Comparison of ENCODE assay signal across 8 cellular contexts in genomic region chr2:135876066-135876711, GRCh38. TPM values are rescaled to one million over a fixed set of nuclear protein-coding genes. Genes with fewer than 3 reads are reported as not detected.
DNase-seq lines count a peak whose midpoint lies in the region; ATAC-seq and TF ChIP-seq lines count a peak whose summit lies in the region.

Gene MCM6 (minus strand): TSS chr2:135876443. CDS start chr2:135876365, 78 bp downstream.

- no peaks in the 10 kb centered on the region for H3K9me2 ChIP-seq in SU-DHL-6 (replicated peaks; ENCODE audit: insufficient read depth, low read length)

- peak within 1 kb of the TSS; percentile 95 for H3K27ac Mint-ChIP-seq in activated naive CD8-positive, alpha-beta T cell treated with anti-CD3 and anti-CD28 coated beads, Interleukin-2, amount 10 ng/mL, durations not matched to agents 7 days and 5 days

- H3K79me2 ChIP-seq in SU-DHL-6 (ENCODE audit: insufficient read depth, low read length) = peaks cover 49% of the 10 kb centered on the region
- H3K79me2 ChIP-seq in parathyroid adenoma = no peaks in the 10 kb centered on the region

- peak within 1 kb of the TSS; percentile 73 for H3K27ac ChIP-seq in SU-DHL-6 (ENCODE audit: low read depth, low read length)
- H3K27ac ChIP-seq in cardiac muscle cell = peak within 1 kb of the TSS; percentile 58
- peak within 1 kb of the TSS; percentile 37 for H3K27ac ChIP-seq in parathyroid adenoma
- H3K27ac ChIP-seq in tibial nerve = peak within 1 kb of the TSS; percentile 87 to 94 (median 90)

- TF ChIP-seq POLR2A in tibial nerve (IDR thresholded peaks at IDR 0.05) = peak; percentile 11 to 66

- H4K20me1 ChIP-seq in SU-DHL-6 (ENCODE audit: low read depth, low read length) = peaks cover 24% of the 10 kb centered on the region

- H3K27me3 ChIP-seq in SU-DHL-6 (ENCODE audit: low read length) (no peaks in the 10 kb centered on the region), cardiac muscle cell (no peaks in the 10 kb centered on the region), parathyroid adenoma (ENCODE audit: control insufficient read depth, insufficient read depth, low read length) (no peaks in the 10 kb centered on the region), tibial nerve (no peaks in the 10 kb centered on the region)

- H3K4me3 ChIP-seq in GM12864 (ENCODE audit: low read depth, low read length) (peak within 1 kb of the TSS; percentile 63), SU-DHL-6 (ENCODE audit: insufficient read depth, low read length, poor library complexity, severe bottlenecking) (peak within 1 kb of the TSS; percentile 83), cardiac muscle cell (peak within 1 kb of the TSS; percentile 79), parathyroid adenoma (ENCODE audit: low read depth, low read length) (peak within 1 kb of the TSS; percentile 66), tibial nerve (peak within 1 kb of the TSS; percentile 56 to 95 (median 92))

- H3K36me3 ChIP-seq in SU-DHL-6 (ENCODE audit: low read length) (peaks cover 24% of the 10 kb centered on the region), cardiac muscle cell (peaks cover 3% of the 10 kb centered on the region), parathyroid adenoma (ENCODE audit: control insufficient read depth, insufficient read depth, low read length) (no peaks in the 10 kb centered on the region), tibial nerve (peaks cover 0 to 14% (median 0%) of the 10 kb centered on the region in 3 donors)

- H3K4me2 ChIP-seq in SU-DHL-6 (ENCODE audit: low read depth, low read length, poor library complexity, severe bottlenecking) = peak within 1 kb of the TSS; percentile 93
- peak within 1 kb of the TSS; percentile 88 for H3K4me2 ChIP-seq in parathyroid adenoma (ENCODE audit: low read length)

- 1 to 5% methylated on average over 12 to 71 of the region's 71 CpGs for WGBS in tibial nerve, 2 donors

- H3K9me3 ChIP-seq in SU-DHL-6 (ENCODE audit: insufficient read depth, low read length) (no peaks in the 10 kb centered on the region), cardiac muscle cell (ENCODE audit: low read depth) (no peaks in the 10 kb centered on the region), parathyroid adenoma (ENCODE audit: control insufficient read depth, low read length) (no peaks in the 10 kb centered on the region), tibial nerve (no peaks in the 10 kb centered on the region)

- peak within 1 kb of the TSS; percentile 90 for H3K9ac ChIP-seq in SU-DHL-6 (ENCODE audit: low read length)
- H3K9ac ChIP-seq in parathyroid adenoma = no peak within 1 kb of the TSS

- H2AFZ ChIP-seq in SU-DHL-6 (ENCODE audit: low read depth, low read length, severe bottlenecking) = peak within 1 kb of the TSS; percentile 36
- H2AFZ ChIP-seq in parathyroid adenoma = peak within 1 kb of the TSS; percentile 92

- TF ChIP-seq CTCF in GM12864 (IDR thresholded peaks at IDR 0.05; ENCODE audit: low read depth, low read length, missing control alignments) (no peak), SU-DHL-6 (IDR thresholded peaks at IDR 0.05; ENCODE audit: insufficient read depth, low read length, poor library complexity, severe bottlenecking) (no peak), cardiac muscle cell (IDR thresholded peaks at IDR 0.05; ENCODE audit: low read depth, low read length) (no peak), parathyroid adenoma (IDR thresholded peaks at IDR 0.05) (no peak), tibial nerve (IDR thresholded peaks at IDR 0.05) (peak in 2 of 5 experiments; percentile 47 to 67)

- H3K4me1 ChIP-seq in cardiac muscle cell (ENCODE audit: low read depth) (peaks cover 3% of the 10 kb centered on the region), parathyroid adenoma (no peaks in the 10 kb centered on the region), tibial nerve (peaks cover 0 to 25% (median 11%) of the 10 kb centered on the region in 4 donors)

- peaks cover 37% of the 10 kb centered on the region for H3K4me1 Mint-ChIP-seq in activated naive CD8-positive, alpha-beta T cell treated with anti-CD3 and anti-CD28 coated beads, Interleukin-2, amount 10 ng/mL, durations not matched to agents 7 days and 5 days

- peak; percentile 93 for ATAC-seq in HG02678 (IDR thresholded peaks at IDR 0.05; ENCODE audit: unreplicated experiment)
- ATAC-seq in activated naive CD8-positive, alpha-beta T cell treated with anti-CD3 and anti-CD28 coated beads, Interleukin-2, amount 10 ng/mL, durations not matched to agents 7 days and 5 days (ENCODE audit: low read depth) = peak; percentile 90

- H3K4me3 Mint-ChIP-seq in activated naive CD8-positive, alpha-beta T cell treated with anti-CD3 and anti-CD28 coated beads, Interleukin-2, amount 10 ng/mL, durations not matched to agents 7 days and 5 days = peak within 1 kb of the TSS; percentile 94

- TF ChIP-seq EP300 in tibial nerve (IDR thresholded peaks at IDR 0.05) = peak in 1 of 2 donors; percentile 83

- H3K9me3 Mint-ChIP-seq in activated naive CD8-positive, alpha-beta T cell treated with anti-CD3 and anti-CD28 coated beads, Interleukin-2, amount 10 ng/mL, durations not matched to agents 7 days and 5 days = no peaks in the 10 kb centered on the region

- DNase-seq in GM12864 (ENCODE audit: low read depth) = peak; percentile 98
- DNase-seq in NCI-H128 (lab: John Stamatoyannopoulos, UW; ENCODE audit: unreplicated experiment) = peak; percentile 91
- peak; percentile 96 for DNase-seq in activated naive CD8-positive, alpha-beta T cell treated with anti-CD3 and anti-CD28 coated beads, Interleukin-2, amount 10 ng/mL, durations not matched to agents 7 days and 5 days
- DNase-seq in cardiac muscle cell (ENCODE audit: low read depth in 1 of 2, low spot score in 1 of 2) = peak; percentile 99 to 100
- peak; percentile 92 to 94 for DNase-seq in tibial nerve (ENCODE audit: low spot score in 2 of 2)

- H3F3A ChIP-seq in SU-DHL-6 (ENCODE audit: insufficient read depth) = 0 out of 2 replicates have a peak, but pooled peaks cover 3% of the 10 kb centered on the region

- POLR2A ChIA-PET in activated naive CD8-positive, alpha-beta T cell treated with anti-CD3 and anti-CD28 coated beads, Interleukin-2, amount 10 ng/mL, durations not matched to agents 7 days and 5 days (lab: Charles Lee) = interaction anchor here (0.6 to 3.0 kb wide), 20 partner anchors 9 to 508 kb away, joined by 3 to 21 read pairs (median 5); no protein-coding TSS in a partner anchor

- H3K27me3 Mint-ChIP-seq in activated naive CD8-positive, alpha-beta T cell treated with anti-CD3 and anti-CD28 coated beads, Interleukin-2, amount 10 ng/mL, durations not matched to agents 7 days and 5 days = no peaks in the 10 kb centered on the region

- peaks cover 25% of the 10 kb centered on the region for H3K36me3 Mint-ChIP-seq in activated naive CD8-positive, alpha-beta T cell treated with anti-CD3 and anti-CD28 coated beads, Interleukin-2, amount 10 ng/mL, durations not matched to agents 7 days and 5 days

RNA-seq across cellular contexts. Expression of gene MCM6, which starts in this region (rescaled TPM):
- total RNA-seq in activated naive CD8-positive, alpha-beta T cell treated with anti-CD3 and anti-CD28 coated beads, Interleukin-2, amount 10 ng/mL, durations not matched to agents 7 days and 5 days = 100 to 1,000 TPM; 107 to 109 TPM
- 12.8 and 19.8 TPM in 2 replicates for total RNA-seq in cardiac muscle cell
- 22.4 and 32.0 TPM in 2 replicates for polyA plus RNA-seq in cardiac muscle cell
- 10 to 100 TPM; 14.1 to 17.8 (median 15.7) TPM for total RNA-seq in tibial nerve

Comparison
In these comparisons a context has a peak if more than half of its experiments do, and no peak if none do; other contexts are left out.
1. Peak in every context shown above with its lines: DNase-seq, ATAC-seq, H3K4me3 ChIP-seq and H3K27ac ChIP-seq.
2. H3K27ac ChIP-seq: peak in every context shown above with its lines; median percentile 90 in tibial nerve; 73 in SU-DHL-6; 58 in cardiac muscle cell; 37 in parathyroid adenoma.